19 cellular contexts compared by ENCODE assay signal in the genomic region with DNA sequence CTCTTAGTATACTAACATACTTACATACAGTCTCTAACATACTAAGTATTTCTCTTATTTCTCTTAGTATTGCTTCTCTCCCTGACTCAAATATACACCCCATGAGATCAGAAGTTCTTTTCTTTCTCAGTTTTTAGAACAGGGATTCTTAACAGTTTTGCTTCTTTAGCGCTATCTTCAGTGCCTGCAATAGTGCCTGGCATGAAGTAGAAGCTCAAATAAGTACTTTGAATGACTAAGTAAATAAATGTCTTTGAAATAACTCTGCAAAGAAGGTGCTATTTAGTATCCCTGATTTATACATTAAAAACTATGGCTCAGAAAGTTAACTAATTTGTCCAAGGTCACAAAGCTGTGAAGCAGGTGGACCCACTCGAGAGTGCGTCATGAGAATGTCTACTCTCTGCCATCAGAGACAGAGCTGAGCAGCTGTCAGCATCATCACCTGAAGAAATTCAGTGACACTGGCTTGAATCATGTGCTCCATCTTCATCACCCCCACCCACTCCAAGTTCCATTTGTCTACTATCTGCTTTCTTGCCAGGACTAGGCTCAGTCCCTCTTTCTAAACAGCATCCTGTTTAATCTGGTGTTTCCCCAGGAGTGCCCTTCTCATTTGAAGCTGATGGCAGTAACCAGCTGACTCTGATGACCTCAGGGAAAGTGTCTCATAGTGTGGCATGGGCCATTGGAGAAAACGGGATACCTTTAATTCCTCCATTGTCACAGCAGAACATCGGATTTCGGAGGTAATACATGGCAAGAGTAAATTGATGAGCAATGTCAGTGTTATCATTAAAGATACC.
"Had no signal": no experiment of that assay in that cellular context is flagged by ENCODE, and none has a peak within 500 bp of the region (broad histone marks: within the 10 kb centered on the region; RNA-seq: fewer than 3 reads in every experiment).

No MANE protein-coding gene starts in this region.

- H3K27me3 Mint-ChIP-seq: activated CD4-positive, alpha-beta memory T cell treated with anti-CD3 and anti-CD28 coated beads for 36 hours; dendritic cell treated with granulocyte-macrophage colony-stimulating factor and Interleukin-4, amounts not matched to agents 40 ng/mL and 50 ng/mL, for 4 days; stimulated activated naive CD8-positive, alpha-beta T cell treated with anti-CD3 and anti-CD28 coated beads, Interleukin-15, Interleukin-2, amounts not matched to agents 100 ng/mL and 50 ng/mL, for 24 hours had no signal

- H3K36me3 Mint-ChIP-seq: activated CD4-positive, alpha-beta memory T cell treated with anti-CD3 and anti-CD28 coated beads for 36 hours; natural killer cell had no signal

- H3K9me3 ChIP-seq: ascending aorta, mucosa of descending colon, SJSA1, testis had no signal

- H3K36me3 ChIP-seq: SJSA1 had no signal

- H3K27me3 ChIP-seq: ascending aorta, foreskin keratinocyte, SJSA1, testis had no signal

- H3K4me1 ChIP-seq: ascending aorta, foreskin keratinocyte, SJSA1, testis had no signal

- H3K4me3 ChIP-seq: ascending aorta, mucosa of descending colon, SJSA1, smooth muscle cell, testis had no signal

- H3K9me3 Mint-ChIP-seq: activated CD4-positive, alpha-beta memory T cell treated with anti-CD3 and anti-CD28 coated beads for 36 hours; dendritic cell treated with granulocyte-macrophage colony-stimulating factor and Interleukin-4, amounts not matched to agents 40 ng/mL and 50 ng/mL, for 4 days; natural killer cell; stimulated activated naive CD8-positive, alpha-beta T cell treated with anti-CD3 and anti-CD28 coated beads, Interleukin-15, Interleukin-2, amounts not matched to agents 100 ng/mL and 50 ng/mL, for 24 hours had no signal

- H3K27ac ChIP-seq: ascending aorta, foreskin keratinocyte, SJSA1, testis had no signal

- DNase-seq: activated CD4-positive, alpha-beta memory T cell treated with anti-CD3 and anti-CD28 coated beads for 36 hours; activated CD8-positive, alpha-beta memory T cell treated with anti-CD3 and anti-CD28 coated beads, Interleukin-2, amount 50 U/mL, for 4 hours; activated naive CD4-positive, alpha-beta T cell; effector memory CD4-positive, alpha-beta T cell; foreskin keratinocyte; glutamatergic neuron; mucosa of descending colon; natural killer cell; posterior cingulate gyrus; right cardiac atrium; stimulated activated CD4-positive, alpha-beta T cell treated with anti-CD3 and anti-CD28 coated beads, Interleukin-4, amount 100 ng/mL, for 4 hours; stimulated activated CD8-positive, alpha-beta memory T cell treated with anti-CD3 and anti-CD28 coated beads, Interleukin-4, amount 100 ng/mL, for 48 hours; testis had no signal

- FAIRE-seq: bronchial epithelial cell had no signal

- H3K27ac Mint-ChIP-seq: activated CD4-positive, alpha-beta memory T cell treated with anti-CD3 and anti-CD28 coated beads for 36 hours; dendritic cell treated with granulocyte-macrophage colony-stimulating factor and Interleukin-4, amounts not matched to agents 40 ng/mL and 50 ng/mL, for 4 days; natural killer cell; stimulated activated naive CD8-positive, alpha-beta T cell treated with anti-CD3 and anti-CD28 coated beads, Interleukin-15, Interleukin-2, amounts not matched to agents 100 ng/mL and 50 ng/mL, for 24 hours had no signal

- H3K4me3 Mint-ChIP-seq: activated CD4-positive, alpha-beta memory T cell treated with anti-CD3 and anti-CD28 coated beads for 36 hours; dendritic cell treated with granulocyte-macrophage colony-stimulating factor and Interleukin-4, amounts not matched to agents 40 ng/mL and 50 ng/mL, for 4 days; natural killer cell; stimulated activated naive CD8-positive, alpha-beta T cell treated with anti-CD3 and anti-CD28 coated beads, Interleukin-15, Interleukin-2, amounts not matched to agents 100 ng/mL and 50 ng/mL, for 24 hours had no signal

- ATAC-seq: foreskin keratinocyte, mucosa of descending colon, natural killer cell, right cardiac atrium had no signal
